ENCODE assay signal across 24 cellular contexts in the genomic region with DNA sequence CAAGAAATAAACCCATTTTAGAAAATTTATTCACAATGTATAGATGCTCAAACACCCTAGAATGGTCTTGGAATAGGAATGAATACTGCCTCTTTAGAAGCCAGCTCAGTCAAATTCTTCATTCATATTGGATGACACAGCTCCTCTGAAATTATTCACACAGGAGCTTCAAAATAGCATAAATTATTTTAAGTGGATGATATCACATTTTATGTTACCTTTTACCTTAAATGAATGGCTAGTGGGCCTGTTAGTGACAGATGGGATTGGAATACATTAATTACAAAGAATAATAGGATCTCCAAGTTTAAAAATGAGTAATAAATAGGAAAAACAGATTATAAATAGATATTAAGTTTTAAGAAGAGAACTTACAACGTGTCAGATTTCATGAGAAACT.
"Had no signal": no experiment of that assay in that cellular context is flagged by ENCODE, and none has a peak within 500 bp of the region (broad histone marks: within the 10 kb centered on the region; RNA-seq: fewer than 3 reads in every experiment).

No MANE protein-coding gene starts in this region.

- H3K27ac Mint-ChIP-seq: activated CD4-positive, alpha-beta T cell treated with anti-CD3 and anti-CD28 coated beads for 36 hours; activated naive CD8-positive, alpha-beta T cell; activated T-cell treated with anti-CD3 and anti-CD28 coated beads, Interleukin-2, amount 50 U/mL, for 24 hours; activated T-helper 2 cell treated with anti-CD3 and anti-CD28 coated beads, Interferon-gamma antibody, Interleukin-2, Interleukin-4, amounts not matched to agents 10 μg/mL and 5 μg/mL and 100 μg/mL, durations not matched to agents 14 hours and 24 hours and 36 hours; dendritic cell treated with granulocyte-macrophage colony-stimulating factor and Interleukin-4, amounts not matched to agents 40 ng/mL and 50 ng/mL, for 4 days; memory B cell; natural killer cell treated with Interleukin-12 subunit alpha and Interleukin-12 subunit beta and Interleukin-15 and Interleukin-18, amount 100 ng/mL, for 72 hours; stimulated activated naive CD8-positive, alpha-beta T cell treated with anti-CD3 and anti-CD28 coated beads, Interleukin-15, Interleukin-2, amounts not matched to agents 100 ng/mL and 50 ng/mL, for 24 hours; WTC11 had no signal

- H3K4me1 ChIP-seq: adrenal gland, prostate gland, tibial artery had no signal

- ATAC-seq: activated CD4-positive, alpha-beta T cell treated with anti-CD3 and anti-CD28 coated beads for 36 hours; left colon; natural killer cell treated with Interleukin-12 subunit alpha and Interleukin-12 subunit beta and Interleukin-15 and Interleukin-18, amount 100 ng/mL, for 72 hours; WTC11 had no signal

- DNase-seq: activated CD4-positive, alpha-beta T cell treated with anti-CD3 and anti-CD28 coated beads for 36 hours; activated CD4-positive, alpha-beta T cell treated with anti-CD3 and anti-CD28 coated beads, Interleukin-2, amount 50 U/mL, for 4 hours; activated CD8-positive, alpha-beta memory T cell treated with anti-CD3 and anti-CD28 coated beads for 24 hours; activated CD8-positive, alpha-beta memory T cell treated with anti-CD3 and anti-CD28 coated beads, Interleukin-2, amount 50 U/mL, for 4 hours; activated naive CD4-positive, alpha-beta T cell; activated T-cell treated with anti-CD3 and anti-CD28 coated beads, Interleukin-2, amount 50 U/mL, for 24 hours; adrenal gland; effector CD4-positive, alpha-beta T cell; left colon; ovary; stimulated activated CD4-positive, alpha-beta T cell treated with anti-CD3 and anti-CD28 coated beads, Interleukin-4, amount 100 ng/mL, for 24 hours; substantia nigra; T-helper 9 cell; tibial artery had no signal

- H3K4me3 ChIP-seq: adrenal gland, cardiac muscle cell, ovary, prostate gland, tibial artery had no signal

- H3K4me3 Mint-ChIP-seq: activated CD4-positive, alpha-beta T cell treated with anti-CD3 and anti-CD28 coated beads for 36 hours; activated naive CD8-positive, alpha-beta T cell; activated T-cell treated with anti-CD3 and anti-CD28 coated beads, Interleukin-2, amount 50 U/mL, for 24 hours; dendritic cell treated with granulocyte-macrophage colony-stimulating factor and Interleukin-4, amounts not matched to agents 40 ng/mL and 50 ng/mL, for 4 days; memory B cell; natural killer cell treated with Interleukin-12 subunit alpha and Interleukin-12 subunit beta and Interleukin-15 and Interleukin-18, amount 100 ng/mL, for 72 hours; stimulated activated naive CD8-positive, alpha-beta T cell treated with anti-CD3 and anti-CD28 coated beads, Interleukin-15, Interleukin-2, amounts not matched to agents 100 ng/mL and 50 ng/mL, for 24 hours; WTC11 had no signal

- FAIRE-seq: endometrium had no signal

- H3K9me3 Mint-ChIP-seq: activated T-cell treated with anti-CD3 and anti-CD28 coated beads, Interleukin-2, amount 50 U/mL, for 24 hours; activated T-helper 2 cell treated with anti-CD3 and anti-CD28 coated beads, Interferon-gamma antibody, Interleukin-2, Interleukin-4, amounts not matched to agents 10 μg/mL and 5 μg/mL and 100 μg/mL, durations not matched to agents 14 hours and 24 hours and 36 hours; dendritic cell treated with granulocyte-macrophage colony-stimulating factor and Interleukin-4, amounts not matched to agents 40 ng/mL and 50 ng/mL, for 4 days; memory B cell; stimulated activated naive CD8-positive, alpha-beta T cell treated with anti-CD3 and anti-CD28 coated beads, Interleukin-15, Interleukin-2, amounts not matched to agents 100 ng/mL and 50 ng/mL, for 24 hours; WTC11 had no signal

- H3K36me3 ChIP-seq: adrenal gland, cardiac muscle cell, ovary, prostate gland, tibial artery had no signal

- H3K9me3 ChIP-seq: adrenal gland, ovary, prostate gland, tibial artery had no signal

- H3K27me3 ChIP-seq: adrenal gland, cardiac muscle cell, ovary, tibial artery had no signal

- H3K27ac ChIP-seq: adrenal gland, cardiac muscle cell, ovary, prostate gland, tibial artery had no signal

- H3K27me3 Mint-ChIP-seq: activated T-cell treated with anti-CD3 and anti-CD28 coated beads, Interleukin-2, amount 50 U/mL, for 24 hours had no signal

- H3K4me1 Mint-ChIP-seq: activated CD4-positive, alpha-beta T cell treated with anti-CD3 and anti-CD28 coated beads for 36 hours; memory B cell; WTC11 had no signal

- H3K36me3 Mint-ChIP-seq: activated naive CD8-positive, alpha-beta T cell; memory B cell; natural killer cell treated with Interleukin-12 subunit alpha and Interleukin-12 subunit beta and Interleukin-15 and Interleukin-18, amount 100 ng/mL, for 72 hours; WTC11 had no signal
